Comparison of ENCODE assay signal across 1 cellular context in the genomic region with DNA sequence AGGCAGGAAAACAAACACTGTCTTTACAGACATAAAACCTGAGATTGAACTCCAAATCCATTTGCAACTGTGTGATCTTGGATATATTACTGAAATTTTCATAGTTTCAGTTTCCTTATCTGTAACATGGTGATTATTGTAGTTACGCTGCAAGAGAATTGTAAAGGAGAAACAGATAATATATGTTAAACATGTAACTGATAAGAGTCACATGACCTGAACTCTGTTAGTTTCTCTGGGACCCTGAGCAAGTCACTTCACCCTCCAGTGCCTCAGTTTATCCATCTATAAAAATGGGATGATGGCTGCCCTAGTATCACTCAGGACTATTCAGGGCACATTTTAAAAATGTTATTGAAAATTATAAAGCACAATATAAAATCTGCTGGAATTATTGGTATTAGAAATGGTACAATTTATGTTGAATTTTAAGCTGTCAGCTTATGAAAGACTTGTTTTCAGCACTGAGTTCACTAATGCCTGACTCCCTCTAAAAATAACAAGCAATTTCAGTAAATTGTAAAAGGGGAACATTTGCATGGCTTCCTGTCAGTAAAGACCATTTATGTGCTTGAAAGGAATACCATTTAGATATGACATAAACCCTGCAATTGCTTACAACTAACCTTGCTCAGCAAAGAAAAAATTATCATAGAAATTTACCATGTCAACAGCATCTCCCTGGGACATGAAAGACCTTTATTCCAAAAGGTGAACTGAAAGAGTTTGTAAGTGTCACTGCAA.
TF ChIP-seq lines count a peak whose summit lies in the region.

No MANE protein-coding gene starts in this region.

TF ChIP-seq in K562, 482 proteins besides CTCF, POLR2A, EP300 and RAD21 (continues in another document):
- TF ChIP-seq ETS1 (conservative IDR thresholded peaks at IDR 0.05; ENCODE audit: control insufficient read depth, low read depth, low read length) (no peak), TRIM28 (IDR thresholded peaks at IDR 0.05) (no peak), TFE3 (CRISPR knock-in tag; IDR thresholded peaks at IDR 0.05) (peak; percentile 95), RAD51 (IDR thresholded peaks at IDR 0.05; ENCODE audit: borderline replicate concordance, low read depth) (peak; percentile 65; the same call in 1 of the 2 replicates), ETV5 (CRISPR knock-in tag; IDR thresholded peaks at IDR 0.05; ENCODE audit: low read depth) (no peak), SOX6 (IDR thresholded peaks at IDR 0.05) (peak; percentile 73), ELF2 (CRISPR knock-in tag; IDR thresholded peaks at IDR 0.05) (no peak), TOE1 (IDR thresholded peaks at IDR 0.05; ENCODE audit: borderline replicate concordance) (peak; percentile 89), TOE1 (CRISPR knock-in tag; IDR thresholded peaks at IDR 0.05; ENCODE audit: borderline replicate concordance, low read depth) (no peak), RBM25 (IDR thresholded peaks at IDR 0.05; ENCODE audit: low read depth, low read length, severe bottlenecking) (peak; percentile 62), FOXM1 (IDR thresholded peaks at IDR 0.05; ENCODE audit: low read depth) (0 out of 2 replicates have a peak, but pooled peaks have one; percentile 22), FOXM1 (CRISPR knock-in tag; IDR thresholded peaks at IDR 0.05; ENCODE audit: low read depth) (no peak), NFRKB (IDR thresholded peaks at IDR 0.05; ENCODE audit: low read depth) (0 out of 2 replicates have a peak, but pooled peaks have one; percentile 14), ZNF274 (IDR thresholded peaks at IDR 0.05; ENCODE audit: borderline replicate concordance, low read depth, low read length) (no peak), RFX7 (CRISPR knock-in tag; IDR thresholded peaks at IDR 0.05) (no peak), ZNF592 (IDR thresholded peaks at IDR 0.05) (peak; percentile 25; the same call in 1 of the 2 replicates), EWSR1 (IDR thresholded peaks at IDR 0.05; ENCODE audit: borderline replicate concordance, low read depth, partially characterized antibody) (no peak), DPF2 (IDR thresholded peaks at IDR 0.05) (0 out of 2 replicates have a peak, but pooled peaks have one; percentile 31), ADNP (tag; IDR thresholded peaks at IDR 0.05) (peak; percentile 85), DLX4 (CRISPR knock-in tag; IDR thresholded peaks at IDR 0.05) (no peak), USF2 (CRISPR knock-in tag; IDR thresholded peaks at IDR 0.05) (peak; percentile 63; the same call in 1 of the 2 replicates), ZNF79 (CRISPR knock-in tag; IDR thresholded peaks at IDR 0.05; ENCODE audit: low read depth) (no peak)
- TF ChIP-seq, protein P1, sequence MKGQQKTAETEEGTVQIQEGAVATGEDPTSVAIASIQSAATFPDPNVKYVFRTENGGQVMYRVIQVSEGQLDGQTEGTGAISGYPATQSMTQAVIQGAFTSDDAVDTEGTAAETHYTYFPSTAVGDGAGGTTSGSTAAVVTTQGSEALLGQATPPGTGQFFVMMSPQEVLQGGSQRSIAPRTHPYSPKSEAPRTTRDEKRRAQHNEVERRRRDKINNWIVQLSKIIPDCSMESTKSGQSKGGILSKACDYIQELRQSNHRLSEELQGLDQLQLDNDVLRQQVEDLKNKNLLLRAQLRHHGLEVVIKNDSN (CRISPR knock-in tag; IDR thresholded peaks at IDR 0.05): no peak
- TF ChIP-seq, protein P2, sequence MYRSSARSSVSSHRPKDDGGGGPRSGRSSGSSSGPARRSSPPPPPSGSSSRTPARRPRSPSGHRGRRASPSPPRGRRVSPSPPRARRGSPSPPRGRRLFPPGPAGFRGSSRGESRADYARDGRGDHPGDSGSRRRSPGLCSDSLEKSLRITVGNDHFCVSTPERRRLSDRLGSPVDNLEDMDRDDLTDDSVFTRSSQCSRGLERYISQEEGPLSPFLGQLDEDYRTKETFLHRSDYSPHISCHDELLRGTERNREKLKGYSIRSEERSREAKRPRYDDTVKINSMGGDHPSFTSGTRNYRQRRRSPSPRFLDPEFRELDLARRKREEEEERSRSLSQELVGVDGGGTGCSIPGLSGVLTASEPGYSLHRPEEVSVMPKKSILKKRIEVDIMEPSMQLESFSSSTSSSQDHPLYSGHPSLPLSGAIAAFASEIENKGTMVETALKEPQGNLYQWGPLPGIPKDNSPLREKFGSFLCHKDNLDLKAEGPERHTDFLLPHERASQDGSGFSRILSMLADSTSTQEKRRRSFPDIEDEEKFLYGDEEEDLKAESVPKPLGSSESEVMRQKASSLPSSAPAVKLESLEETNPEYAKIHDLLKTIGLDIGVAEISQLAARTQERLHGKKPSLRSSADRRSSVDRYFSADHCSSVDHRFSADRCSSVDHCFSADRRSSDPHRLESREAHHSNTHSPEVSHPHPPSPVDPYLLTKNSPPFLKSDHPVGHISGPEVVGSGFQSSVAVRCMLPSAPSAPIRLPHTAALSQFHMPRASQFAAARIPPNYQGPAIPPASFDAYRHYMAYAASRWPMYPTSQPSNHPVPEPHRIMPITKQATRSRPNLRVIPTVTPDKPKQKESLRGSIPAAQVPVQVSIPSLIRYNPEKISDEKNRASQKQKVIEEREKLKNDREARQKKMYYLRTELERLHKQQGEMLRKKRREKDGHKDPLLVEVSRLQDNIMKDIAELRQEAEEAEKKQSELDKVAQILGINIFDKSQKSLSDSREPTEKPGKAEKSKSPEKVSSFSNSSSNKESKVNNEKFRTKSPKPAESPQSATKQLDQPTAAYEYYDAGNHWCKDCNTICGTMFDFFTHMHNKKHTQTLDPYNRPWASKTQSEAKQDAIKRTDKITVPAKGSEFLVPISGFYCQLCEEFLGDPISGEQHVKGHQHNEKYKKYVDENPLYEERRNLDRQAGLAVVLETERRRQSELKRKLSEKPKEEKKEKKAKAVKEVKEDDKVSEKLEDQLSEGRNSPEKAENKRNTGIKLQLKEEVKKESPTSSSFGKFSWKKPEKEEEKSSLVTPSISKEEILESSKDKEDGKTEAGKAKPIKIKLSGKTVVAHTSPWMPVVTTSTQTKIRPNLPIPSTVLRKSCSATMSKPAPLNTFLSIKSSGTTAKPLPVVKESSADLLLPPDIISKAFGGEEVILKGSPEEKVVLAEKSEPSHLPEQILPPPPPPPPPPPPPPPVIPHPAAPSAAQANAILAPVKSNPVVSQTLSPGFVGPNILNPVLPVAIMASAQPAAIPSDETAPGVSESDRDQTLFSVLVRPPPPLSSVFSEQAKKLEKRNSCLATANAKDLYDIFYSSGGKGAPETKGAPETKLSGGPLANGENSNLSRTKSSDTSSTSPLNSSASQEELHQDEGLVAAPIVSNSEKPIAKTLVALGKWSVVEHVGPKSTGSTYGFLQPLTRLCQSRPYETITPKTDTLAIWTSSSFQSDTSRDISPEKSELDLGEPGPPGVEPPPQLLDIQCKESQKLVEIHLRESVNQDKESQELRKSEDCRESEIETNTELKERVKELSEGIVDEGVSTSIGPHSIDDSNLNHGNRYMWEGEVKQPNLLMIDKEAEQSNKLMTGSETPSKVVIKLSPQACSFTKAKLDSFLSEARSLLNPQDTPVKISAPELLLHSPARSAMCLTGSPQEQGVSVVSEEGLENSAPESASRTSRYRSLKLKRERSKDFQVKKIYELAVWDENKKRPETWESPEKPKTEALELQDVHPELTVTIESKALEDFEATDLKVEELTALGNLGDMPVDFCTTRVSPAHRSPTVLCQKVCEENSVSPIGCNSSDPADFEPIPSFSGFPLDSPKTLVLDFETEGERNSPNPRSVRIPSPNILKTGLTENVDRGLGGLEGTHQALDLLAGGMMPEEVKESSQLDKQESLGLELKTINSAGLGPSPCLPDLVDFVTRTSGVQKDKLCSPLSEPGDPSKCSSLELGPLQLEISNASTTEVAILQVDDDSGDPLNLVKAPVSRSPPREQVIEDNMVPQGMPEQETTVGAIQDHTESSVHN (IDR thresholded peaks at IDR 0.05; ENCODE audit: borderline replicate concordance in 1 of 2, low read depth in 1 of 2): no peak
- TF ChIP-seq, protein P3, sequence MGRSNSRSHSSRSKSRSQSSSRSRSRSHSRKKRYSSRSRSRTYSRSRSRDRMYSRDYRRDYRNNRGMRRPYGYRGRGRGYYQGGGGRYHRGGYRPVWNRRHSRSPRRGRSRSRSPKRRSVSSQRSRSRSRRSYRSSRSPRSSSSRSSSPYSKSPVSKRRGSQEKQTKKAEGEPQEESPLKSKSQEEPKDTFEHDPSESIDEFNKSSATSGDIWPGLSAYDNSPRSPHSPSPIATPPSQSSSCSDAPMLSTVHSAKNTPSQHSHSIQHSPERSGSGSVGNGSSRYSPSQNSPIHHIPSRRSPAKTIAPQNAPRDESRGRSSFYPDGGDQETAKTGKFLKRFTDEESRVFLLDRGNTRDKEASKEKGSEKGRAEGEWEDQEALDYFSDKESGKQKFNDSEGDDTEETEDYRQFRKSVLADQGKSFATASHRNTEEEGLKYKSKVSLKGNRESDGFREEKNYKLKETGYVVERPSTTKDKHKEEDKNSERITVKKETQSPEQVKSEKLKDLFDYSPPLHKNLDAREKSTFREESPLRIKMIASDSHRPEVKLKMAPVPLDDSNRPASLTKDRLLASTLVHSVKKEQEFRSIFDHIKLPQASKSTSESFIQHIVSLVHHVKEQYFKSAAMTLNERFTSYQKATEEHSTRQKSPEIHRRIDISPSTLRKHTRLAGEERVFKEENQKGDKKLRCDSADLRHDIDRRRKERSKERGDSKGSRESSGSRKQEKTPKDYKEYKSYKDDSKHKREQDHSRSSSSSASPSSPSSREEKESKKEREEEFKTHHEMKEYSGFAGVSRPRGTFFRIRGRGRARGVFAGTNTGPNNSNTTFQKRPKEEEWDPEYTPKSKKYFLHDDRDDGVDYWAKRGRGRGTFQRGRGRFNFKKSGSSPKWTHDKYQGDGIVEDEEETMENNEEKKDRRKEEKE (IDR thresholded peaks at IDR 0.05; ENCODE audit: borderline replicate concordance in 1 of 2, control insufficient read depth in 1 of 2, low read depth in 2 of 2, low read length in 1 of 2): no peak
